1 cellular context compared by ENCODE assay signal in genomic region chr11:114281388-114281956, GRCh38.
TF ChIP-seq lines count a peak whose summit lies in the region.

No MANE protein-coding gene starts in this region.

TF ChIP-seq in IMR-90, 13 proteins besides CTCF, POLR2A, EP300 and RAD21 (continued from another document):
- TF ChIP-seq MAZ (IDR thresholded peaks at IDR 0.05; ENCODE audit: borderline replicate concordance, low read depth, low read length), result no peak
- TF ChIP-seq BHLHE40 (IDR thresholded peaks at IDR 0.05; ENCODE audit: low read depth, low read length), result no peak
- TF ChIP-seq CHD1 (IDR thresholded peaks at IDR 0.05; ENCODE audit: low read depth, low read length), result no peak
- TF ChIP-seq RFX5 (IDR thresholded peaks at IDR 0.05; ENCODE audit: low read depth, low read length), result no peak
- no peak for TF ChIP-seq FOS (IDR thresholded peaks at IDR 0.05; ENCODE audit: low read depth, low read length)
- no peak for TF ChIP-seq CEBPB (IDR thresholded peaks at IDR 0.05; ENCODE audit: low read depth, low read length)
- TF ChIP-seq USF2 (IDR thresholded peaks at IDR 0.05; ENCODE audit: low read depth, low read length), result no peak
